Comparison of ENCODE assay signal across 13 cellular contexts in genomic region chr19:11180346-11180745, GRCh38. TPM values are rescaled to one million over a fixed set of nuclear protein-coding genes. Genes with fewer than 3 reads are reported as not detected.
DNase-seq lines count a peak whose midpoint lies in the region; ATAC-seq and TF ChIP-seq lines count a peak whose summit lies in the region.
"Had no signal": no experiment of that assay in that cellular context is flagged by ENCODE, and none has a peak within 500 bp of the region (broad histone marks: within the 10 kb centered on the region; RNA-seq: fewer than 3 reads in every experiment).

No MANE protein-coding gene starts in this region.

- H3K36me3 ChIP-seq in stomach smooth muscle (ENCODE audit: control insufficient read depth in 2 of 2, insufficient read depth in 2 of 2, low read length in 2 of 2) (peaks cover 36% of the 10 kb centered on the region in 2 donors), BE2C (no peaks in the 10 kb centered on the region; the same call in 1 of the 2 replicates)

- H3K4me1 ChIP-seq in stomach smooth muscle (ENCODE audit: control insufficient read depth, insufficient read depth, low read length) (peaks cover 39% of the 10 kb centered on the region), BE2C (no peaks in the 10 kb centered on the region)

- H3K9me3 ChIP-seq in stomach smooth muscle (ENCODE audit: control insufficient read depth in 2 of 2, low read length in 2 of 2) (peaks cover 0 to 2% of the 10 kb centered on the region in 2 donors), BE2C (no peaks in the 10 kb centered on the region)

- peak overlapping the region; percentile 33 for H3K4me3 Mint-ChIP-seq in activated T-helper 17 cell treated with anti-CD3 and anti-CD28 coated beads, Interleukin-2, amount 50 U/mL, for 72 hours
- H3K4me3 Mint-ChIP-seq in memory B cell = peak overlapping the region; percentile 66
- H3K4me3 Mint-ChIP-seq: CD8-positive, alpha-beta T cell had no signal

- DNase-seq in GM20000 (ENCODE audit: low spot score) (peak; percentile 13), memory B cell (ENCODE audit: low spot score in 2 of 2) (no peak), NCI-H187 treated with DMSO at 0.1 percent for 48 hours (lab: John Stamatoyannopoulos, UW) (no peak), BE2C (no peak), NCI-H1092 (lab: John Stamatoyannopoulos, UW) (no peak)
- DNase-seq: activated CD8-positive, alpha-beta memory T cell treated with anti-CD3 and anti-CD28 coated beads, Interleukin-2, amount 50 U/mL, for 4 hours; CD8-positive, alpha-beta T cell; cortex of kidney had no signal

- no peak for ATAC-seq in activated T-helper 17 cell treated with anti-CD3 and anti-CD28 coated beads, Interleukin-2, amount 50 U/mL, for 72 hours (replicated peaks)
- ATAC-seq in memory B cell (ENCODE audit: low read depth) (no peak), HG02678 (IDR thresholded peaks at IDR 0.05; ENCODE audit: unreplicated experiment) (no peak)
- ATAC-seq: CD8-positive, alpha-beta T cell; stimulated activated naive CD8-positive, alpha-beta T cell treated with anti-CD3 and anti-CD28 coated beads, Interleukin-15, Interleukin-2, amounts not matched to agents 100 U/mL and 50 U/mL, for 24 hours had no signal

- TF ChIP-seq CTCF in GM20000 (IDR thresholded peaks at IDR 0.05; ENCODE audit: extremely low read depth, missing control alignments) (no peak), BE2C (IDR thresholded peaks at IDR 0.05; ENCODE audit: low read depth, low read length) (no peak)

- peak overlapping the region in 1 of 2 donors; percentile 29 for H3K4me3 ChIP-seq in stomach smooth muscle (ENCODE audit: low read length in 2 of 2)
- H3K4me3 ChIP-seq in BE2C (ENCODE audit: low read depth, low read length) = no peak overlapping the region

- no peak overlapping the region for H3K27ac Mint-ChIP-seq in activated T-helper 17 cell treated with anti-CD3 and anti-CD28 coated beads, Interleukin-2, amount 50 U/mL, for 72 hours
- H3K27ac Mint-ChIP-seq in memory B cell = no peak overlapping the region
- H3K27ac Mint-ChIP-seq: CD8-positive, alpha-beta T cell had no signal

- peaks cover 4% of the 10 kb centered on the region for H3K4me1 Mint-ChIP-seq in activated T-helper 17 cell treated with anti-CD3 and anti-CD28 coated beads, Interleukin-2, amount 50 U/mL, for 72 hours
- H3K4me1 Mint-ChIP-seq in memory B cell = peaks cover 9% of the 10 kb centered on the region

- H3K36me3 Mint-ChIP-seq in activated T-helper 17 cell treated with anti-CD3 and anti-CD28 coated beads, Interleukin-2, amount 50 U/mL, for 72 hours (ENCODE audit: low read depth) = no peaks in the 10 kb centered on the region
- H3K36me3 Mint-ChIP-seq in memory B cell = no peaks in the 10 kb centered on the region
- H3K36me3 Mint-ChIP-seq: CD8-positive, alpha-beta T cell had no signal

- H3K9me3 Mint-ChIP-seq in activated T-helper 17 cell treated with anti-CD3 and anti-CD28 coated beads, Interleukin-2, amount 50 U/mL, for 72 hours = no peaks in the 10 kb centered on the region
- H3K9me3 Mint-ChIP-seq in memory B cell = no peaks in the 10 kb centered on the region
- H3K9me3 Mint-ChIP-seq: CD8-positive, alpha-beta T cell had no signal

- H3K9ac ChIP-seq in stomach smooth muscle (ENCODE audit: low read length in 2 of 2) = peak overlapping the region; percentile 2 to 21

- peak overlapping the region; percentile 58 for H3K27ac ChIP-seq in stomach smooth muscle (ENCODE audit: low read length)
- H3K27ac ChIP-seq: HL-60 had no signal

- peaks cover 4% of the 10 kb centered on the region for H3K27me3 Mint-ChIP-seq in activated T-helper 17 cell treated with anti-CD3 and anti-CD28 coated beads, Interleukin-2, amount 50 U/mL, for 72 hours
- H3K27me3 Mint-ChIP-seq in memory B cell = peaks cover 19% of the 10 kb centered on the region

- no peaks in the 10 kb centered on the region for H3K27me3 ChIP-seq in stomach smooth muscle (ENCODE audit: control insufficient read depth in 1 of 2, insufficient read depth in 2 of 2, low read length in 2 of 2)
- H3K27me3 ChIP-seq in BE2C = no peaks in the 10 kb centered on the region

RNA-seq across cellular contexts. Expression of gene KANK2, which starts 17.0 kb away (rescaled TPM):
- total RNA-seq in activated T-helper 17 cell treated with anti-CD3 and anti-CD28 coated beads, Interleukin-2, amount 50 U/mL, for 72 hours = 1 to 10 TPM; 3.5 to 3.6 TPM
- polyA plus RNA-seq in BE2C (2012; ENCODE audit: insufficient read depth, insufficient read length, low read depth) = 38.0 TPM

RNA-seq across cellular contexts. Expression of gene SPC24, which starts 24.8 kb away (rescaled TPM):
- total RNA-seq in activated T-helper 17 cell treated with anti-CD3 and anti-CD28 coated beads, Interleukin-2, amount 50 U/mL, for 72 hours = 10 to 100 TPM; 44.3 to 53.9 TPM
- 8.6 TPM for polyA plus RNA-seq in BE2C (2012; ENCODE audit: insufficient read depth, insufficient read length, low read depth)

RNA-seq across cellular contexts. Expression of gene ANGPTL8, which starts 59.1 kb away (rescaled TPM):
- not detected for total RNA-seq in activated T-helper 17 cell treated with anti-CD3 and anti-CD28 coated beads, Interleukin-2, amount 50 U/mL, for 72 hours
- polyA plus RNA-seq in BE2C (2012; ENCODE audit: insufficient read depth, insufficient read length, low read depth) = not detected
- total RNA-seq: CD8-positive, alpha-beta T cell had no signal
